In the genomic region with DNA sequence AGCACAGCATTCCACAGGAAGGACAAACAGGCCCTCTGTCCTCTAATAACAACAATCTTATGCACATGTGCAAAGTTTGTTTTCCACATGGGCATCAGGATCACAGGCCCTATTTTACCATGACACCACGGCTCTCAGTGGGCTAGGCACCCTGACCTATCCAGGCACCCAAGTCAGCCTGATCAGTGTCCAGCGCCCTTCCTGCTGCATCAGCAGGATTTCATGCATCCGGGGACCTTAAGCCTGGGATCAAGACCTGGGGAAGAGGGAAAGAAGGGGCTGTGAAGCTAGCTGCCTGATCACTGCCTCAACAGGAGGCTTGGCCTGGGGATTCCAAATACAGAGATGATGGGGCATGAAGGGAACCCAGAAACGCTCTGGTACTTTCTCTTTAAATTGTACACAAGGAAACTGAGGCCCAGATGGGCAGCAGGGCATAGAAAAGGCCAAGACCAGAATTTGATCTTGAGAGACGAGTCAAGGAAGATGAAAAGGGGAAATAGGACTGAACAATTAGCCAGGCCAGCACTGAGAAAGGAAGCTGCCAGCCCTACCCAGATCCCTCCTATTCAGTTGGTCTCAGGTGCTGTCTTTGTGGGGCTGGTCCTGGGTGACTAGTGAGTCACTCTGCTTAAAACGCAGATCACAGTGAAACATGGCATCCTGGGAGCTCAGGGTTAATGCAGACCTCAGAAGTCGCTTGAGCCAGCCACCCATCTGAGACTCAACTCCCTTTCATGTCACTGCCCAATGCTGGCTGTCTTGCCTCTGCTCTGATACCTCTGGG, we compare ENCODE assay signal across 21 cellular contexts. TPM values are rescaled to one million over a fixed set of nuclear protein-coding genes. Genes with fewer than 3 reads are reported as not detected.
DNase-seq lines count a peak whose midpoint lies in the region; ATAC-seq, FAIRE-seq and TF ChIP-seq lines count a peak whose summit lies in the region.
"Had no signal": no experiment of that assay in that cellular context is flagged by ENCODE, and none has a peak within 500 bp of the region (broad histone marks: within the 10 kb centered on the region; RNA-seq: fewer than 3 reads in every experiment).

No MANE protein-coding gene starts in this region.

- peak overlapping the region; percentile 54 for H3K27ac ChIP-seq in RWPE1
- H3K27ac ChIP-seq: C4-2B, GM23248, SJCRH30 had no signal

- FAIRE-seq in frontal cortex (lab: Jason Lieb, UNC), result no peak

- TF ChIP-seq CTCF in RWPE1 (conservative IDR thresholded peaks at IDR 0.05; ENCODE audit: low read depth), result no peak

- DNase-seq in CD1c-positive myeloid dendritic cell (ENCODE audit: extremely low spot score) (peak; percentile 34), M059J (ENCODE audit: low read depth) (peak; percentile 38), RWPE1 (ENCODE audit: low spot score) (no peak), T-helper 2 cell (no peak), frontal cortex (ENCODE audit: low spot score in 2 of 2) (no peak)
- DNase-seq: activated CD4-positive, CD25-positive, alpha-beta regulatory T cell; activated CD8-positive, alpha-beta T cell treated with anti-CD3 and anti-CD28 coated beads for 36 hours; activated naive CD4-positive, alpha-beta T cell treated with anti-CD3 and anti-CD28 coated beads for 36 hours; activated T-cell treated with anti-CD3 and anti-CD28 coated beads, Interleukin-2, amount 50 U/mL, for 1 hour; anterior cingulate cortex; effector CD4-positive, alpha-beta T cell; GM23248; NCI-H1105 treated with DMSO at 0.1 percent for 48 hours; NCI-H526; occipital lobe; SJCRH30; stimulated activated CD4-positive, alpha-beta T cell treated with anti-CD3 and anti-CD28 coated beads, Interleukin-12 subunit alpha, Interleukin-12 subunit beta, amount 100 ng/mL, for 4 hours had no signal

- POLR2A ChIA-PET in RWPE1 (lab: Yijun Ruan, JAX; ENCODE audit: low non-redundant PET), result no interaction called here

- peak; percentile 43 for ATAC-seq in esophagus mucosa
- ATAC-seq in HG02642 (IDR thresholded peaks at IDR 0.05; ENCODE audit: poor library complexity, unreplicated experiment), result no peak
- no peak for ATAC-seq in HG02571 (IDR thresholded peaks at IDR 0.05; ENCODE audit: unreplicated experiment)
- ATAC-seq: activated CD8-positive, alpha-beta T cell treated with anti-CD3 and anti-CD28 coated beads for 36 hours had no signal

- CTCF ChIA-PET in RWPE1 (lab: Yijun Ruan, JAX), result interaction anchor here (0.8 kb wide), 1 partner anchor 13 kb away, joined by 4 read pairs; no protein-coding TSS in a partner anchor

RNA-seq across cellular contexts. Expression of gene SHB, which starts 57.9 kb away (rescaled TPM):
- 16.7 and 25.6 TPM in 2 replicates for total RNA-seq in M059J (2014; rRNA removed; shearing (Covaris generic))
- total RNA-seq in esophagus mucosa, result 34.0 TPM
- total RNA-seq in frontal cortex, result 12.2 TPM

Comparison
In these comparisons a context has a peak if more than half of its experiments do, and no peak if none do; other contexts are left out.
1. DNase-seq: peak in CD1c-positive myeloid dendritic cell (single experiment) and M059J (single experiment); none in RWPE1 (single experiment), T-helper 2 cell (0 of 5) and frontal cortex (0 of 2).